Comparison of ENCODE assay signal across 1 cellular context in genomic region chr7:142716596-142716995, GRCh38.
TF ChIP-seq lines count a peak whose summit lies in the region.

No MANE protein-coding gene starts in this region.

TF ChIP-seq in K562, 482 proteins besides CTCF, POLR2A, EP300 and RAD21 (continues in another document):
- TF ChIP-seq KAT8 (IDR thresholded peaks at IDR 0.05; ENCODE audit: low read depth) (no peak), FOS (IDR thresholded peaks at IDR 0.05; ENCODE audit: extremely low read depth, insufficient read length) (no peak), PHB2 (IDR thresholded peaks at IDR 0.05; ENCODE audit: low read depth) (no peak), ZNF280A (IDR thresholded peaks at IDR 0.05; ENCODE audit: low read depth, partially characterized antibody) (no peak), CREB1 (IDR thresholded peaks at IDR 0.05) (no peak), CREB1 (CRISPR knock-in tag; IDR thresholded peaks at IDR 0.05) (0 out of 2 replicates have a peak, but pooled peaks have one; percentile 38), NCOA6 (IDR thresholded peaks at IDR 0.05) (no peak), JUN (IDR thresholded peaks at IDR 0.05; ENCODE audit: borderline replicate concordance, low read depth, low read length) (no peak), JUN (CRISPR knock-in tag; IDR thresholded peaks at IDR 0.05; ENCODE audit: borderline replicate concordance) (no peak), SPI1 (IDR thresholded peaks at IDR 0.05; ENCODE audit: borderline replicate concordance, low read depth, low read length) (peak; percentile 35; the same call in 1 of the 2 replicates), PHB (CRISPR knock-in tag; IDR thresholded peaks at IDR 0.05) (no peak), BDP1 (IDR thresholded peaks at IDR 0.05; ENCODE audit: insufficient read depth, insufficient read length) (no peak), SUPT5H (IDR thresholded peaks at IDR 0.05) (no peak), HIVEP1 (CRISPR knock-in tag; IDR thresholded peaks at IDR 0.05) (no peak), CC2D1A (IDR thresholded peaks at IDR 0.05) (no peak), ZNF253 (CRISPR knock-in tag; conservative IDR thresholded peaks at IDR 0.05) (no peak), PTBP1 (IDR thresholded peaks at IDR 0.05; ENCODE audit: low read depth, low read length) (no peak), ILK (tag; IDR thresholded peaks at IDR 0.05; ENCODE audit: borderline replicate concordance, low read depth) (no peak), VEZF1 (CRISPR knock-in tag; IDR thresholded peaks at IDR 0.05) (no peak), SIX5 (IDR thresholded peaks at IDR 0.05; ENCODE audit: borderline replicate concordance in 1 of 2, insufficient read depth in 1 of 2, low read depth in 1 of 2, low read length in 2 of 2) (no peak), MCM5 (IDR thresholded peaks at IDR 0.05; ENCODE audit: low read depth) (no peak), POLR2AphosphoS2 (IDR thresholded peaks at IDR 0.05; ENCODE audit: low read length) (no peak), ZKSCAN3 (CRISPR knock-in tag; IDR thresholded peaks at IDR 0.05) (no peak), TCF3 (CRISPR knock-in tag; IDR thresholded peaks at IDR 0.05) (peak; percentile 48; the same call in 1 of the 2 replicates), GATAD2A (IDR thresholded peaks at IDR 0.05) (no peak), PURB (CRISPR knock-in tag; IDR thresholded peaks at IDR 0.05; ENCODE audit: low read depth) (no peak), GATA2 (CRISPR knock-in tag; IDR thresholded peaks at IDR 0.05) (no peak; the same call in 1 of the 2 replicates), E2F1 (CRISPR knock-in tag; IDR thresholded peaks at IDR 0.05) (no peak), HLTF (IDR thresholded peaks at IDR 0.05) (no peak), CREB5 (CRISPR knock-in tag; IDR thresholded peaks at IDR 0.05) (no peak), MCM7 (IDR thresholded peaks at IDR 0.05) (no peak), SP2 (IDR thresholded peaks at IDR 0.05; ENCODE audit: extremely low read depth, low read depth, low read length, poor library complexity, severe bottlenecking) (no peak), CXXC5 (CRISPR knock-in tag; IDR thresholded peaks at IDR 0.05) (no peak), NCOA2 (IDR thresholded peaks at IDR 0.05; ENCODE audit: partially characterized antibody in 2 of 2) (no peak), L3MBTL2 (IDR thresholded peaks at IDR 0.05) (no peak), MAFK (IDR thresholded peaks at IDR 0.05; ENCODE audit: low read length) (no peak; the same call in 1 of the 2 replicates), TCF15 (CRISPR knock-in tag; IDR thresholded peaks at IDR 0.05) (no peak)
- TF ChIP-seq, protein P1, sequence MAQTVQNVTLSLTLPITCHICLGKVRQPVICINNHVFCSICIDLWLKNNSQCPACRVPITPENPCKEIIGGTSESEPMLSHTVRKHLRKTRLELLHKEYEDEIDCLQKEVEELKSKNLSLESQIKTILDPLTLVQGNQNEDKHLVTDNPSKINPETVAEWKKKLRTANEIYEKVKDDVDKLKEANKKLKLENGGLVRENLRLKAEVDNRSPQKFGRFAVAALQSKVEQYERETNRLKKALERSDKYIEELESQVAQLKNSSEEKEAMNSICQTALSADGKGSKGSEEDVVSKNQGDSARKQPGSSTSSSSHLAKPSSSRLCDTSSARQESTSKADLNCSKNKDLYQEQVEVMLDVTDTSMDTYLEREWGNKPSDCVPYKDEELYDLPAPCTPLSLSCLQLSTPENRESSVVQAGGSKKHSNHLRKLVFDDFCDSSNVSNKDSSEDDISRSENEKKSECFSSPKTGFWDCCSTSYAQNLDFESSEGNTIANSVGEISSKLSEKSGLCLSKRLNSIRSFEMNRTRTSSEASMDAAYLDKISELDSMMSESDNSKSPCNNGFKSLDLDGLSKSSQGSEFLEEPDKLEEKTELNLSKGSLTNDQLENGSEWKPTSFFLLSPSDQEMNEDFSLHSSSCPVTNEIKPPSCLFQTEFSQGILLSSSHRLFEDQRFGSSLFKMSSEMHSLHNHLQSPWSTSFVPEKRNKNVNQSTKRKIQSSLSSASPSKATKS (CRISPR knock-in tag; IDR thresholded peaks at IDR 0.05): no peak
- TF ChIP-seq, protein P2, sequence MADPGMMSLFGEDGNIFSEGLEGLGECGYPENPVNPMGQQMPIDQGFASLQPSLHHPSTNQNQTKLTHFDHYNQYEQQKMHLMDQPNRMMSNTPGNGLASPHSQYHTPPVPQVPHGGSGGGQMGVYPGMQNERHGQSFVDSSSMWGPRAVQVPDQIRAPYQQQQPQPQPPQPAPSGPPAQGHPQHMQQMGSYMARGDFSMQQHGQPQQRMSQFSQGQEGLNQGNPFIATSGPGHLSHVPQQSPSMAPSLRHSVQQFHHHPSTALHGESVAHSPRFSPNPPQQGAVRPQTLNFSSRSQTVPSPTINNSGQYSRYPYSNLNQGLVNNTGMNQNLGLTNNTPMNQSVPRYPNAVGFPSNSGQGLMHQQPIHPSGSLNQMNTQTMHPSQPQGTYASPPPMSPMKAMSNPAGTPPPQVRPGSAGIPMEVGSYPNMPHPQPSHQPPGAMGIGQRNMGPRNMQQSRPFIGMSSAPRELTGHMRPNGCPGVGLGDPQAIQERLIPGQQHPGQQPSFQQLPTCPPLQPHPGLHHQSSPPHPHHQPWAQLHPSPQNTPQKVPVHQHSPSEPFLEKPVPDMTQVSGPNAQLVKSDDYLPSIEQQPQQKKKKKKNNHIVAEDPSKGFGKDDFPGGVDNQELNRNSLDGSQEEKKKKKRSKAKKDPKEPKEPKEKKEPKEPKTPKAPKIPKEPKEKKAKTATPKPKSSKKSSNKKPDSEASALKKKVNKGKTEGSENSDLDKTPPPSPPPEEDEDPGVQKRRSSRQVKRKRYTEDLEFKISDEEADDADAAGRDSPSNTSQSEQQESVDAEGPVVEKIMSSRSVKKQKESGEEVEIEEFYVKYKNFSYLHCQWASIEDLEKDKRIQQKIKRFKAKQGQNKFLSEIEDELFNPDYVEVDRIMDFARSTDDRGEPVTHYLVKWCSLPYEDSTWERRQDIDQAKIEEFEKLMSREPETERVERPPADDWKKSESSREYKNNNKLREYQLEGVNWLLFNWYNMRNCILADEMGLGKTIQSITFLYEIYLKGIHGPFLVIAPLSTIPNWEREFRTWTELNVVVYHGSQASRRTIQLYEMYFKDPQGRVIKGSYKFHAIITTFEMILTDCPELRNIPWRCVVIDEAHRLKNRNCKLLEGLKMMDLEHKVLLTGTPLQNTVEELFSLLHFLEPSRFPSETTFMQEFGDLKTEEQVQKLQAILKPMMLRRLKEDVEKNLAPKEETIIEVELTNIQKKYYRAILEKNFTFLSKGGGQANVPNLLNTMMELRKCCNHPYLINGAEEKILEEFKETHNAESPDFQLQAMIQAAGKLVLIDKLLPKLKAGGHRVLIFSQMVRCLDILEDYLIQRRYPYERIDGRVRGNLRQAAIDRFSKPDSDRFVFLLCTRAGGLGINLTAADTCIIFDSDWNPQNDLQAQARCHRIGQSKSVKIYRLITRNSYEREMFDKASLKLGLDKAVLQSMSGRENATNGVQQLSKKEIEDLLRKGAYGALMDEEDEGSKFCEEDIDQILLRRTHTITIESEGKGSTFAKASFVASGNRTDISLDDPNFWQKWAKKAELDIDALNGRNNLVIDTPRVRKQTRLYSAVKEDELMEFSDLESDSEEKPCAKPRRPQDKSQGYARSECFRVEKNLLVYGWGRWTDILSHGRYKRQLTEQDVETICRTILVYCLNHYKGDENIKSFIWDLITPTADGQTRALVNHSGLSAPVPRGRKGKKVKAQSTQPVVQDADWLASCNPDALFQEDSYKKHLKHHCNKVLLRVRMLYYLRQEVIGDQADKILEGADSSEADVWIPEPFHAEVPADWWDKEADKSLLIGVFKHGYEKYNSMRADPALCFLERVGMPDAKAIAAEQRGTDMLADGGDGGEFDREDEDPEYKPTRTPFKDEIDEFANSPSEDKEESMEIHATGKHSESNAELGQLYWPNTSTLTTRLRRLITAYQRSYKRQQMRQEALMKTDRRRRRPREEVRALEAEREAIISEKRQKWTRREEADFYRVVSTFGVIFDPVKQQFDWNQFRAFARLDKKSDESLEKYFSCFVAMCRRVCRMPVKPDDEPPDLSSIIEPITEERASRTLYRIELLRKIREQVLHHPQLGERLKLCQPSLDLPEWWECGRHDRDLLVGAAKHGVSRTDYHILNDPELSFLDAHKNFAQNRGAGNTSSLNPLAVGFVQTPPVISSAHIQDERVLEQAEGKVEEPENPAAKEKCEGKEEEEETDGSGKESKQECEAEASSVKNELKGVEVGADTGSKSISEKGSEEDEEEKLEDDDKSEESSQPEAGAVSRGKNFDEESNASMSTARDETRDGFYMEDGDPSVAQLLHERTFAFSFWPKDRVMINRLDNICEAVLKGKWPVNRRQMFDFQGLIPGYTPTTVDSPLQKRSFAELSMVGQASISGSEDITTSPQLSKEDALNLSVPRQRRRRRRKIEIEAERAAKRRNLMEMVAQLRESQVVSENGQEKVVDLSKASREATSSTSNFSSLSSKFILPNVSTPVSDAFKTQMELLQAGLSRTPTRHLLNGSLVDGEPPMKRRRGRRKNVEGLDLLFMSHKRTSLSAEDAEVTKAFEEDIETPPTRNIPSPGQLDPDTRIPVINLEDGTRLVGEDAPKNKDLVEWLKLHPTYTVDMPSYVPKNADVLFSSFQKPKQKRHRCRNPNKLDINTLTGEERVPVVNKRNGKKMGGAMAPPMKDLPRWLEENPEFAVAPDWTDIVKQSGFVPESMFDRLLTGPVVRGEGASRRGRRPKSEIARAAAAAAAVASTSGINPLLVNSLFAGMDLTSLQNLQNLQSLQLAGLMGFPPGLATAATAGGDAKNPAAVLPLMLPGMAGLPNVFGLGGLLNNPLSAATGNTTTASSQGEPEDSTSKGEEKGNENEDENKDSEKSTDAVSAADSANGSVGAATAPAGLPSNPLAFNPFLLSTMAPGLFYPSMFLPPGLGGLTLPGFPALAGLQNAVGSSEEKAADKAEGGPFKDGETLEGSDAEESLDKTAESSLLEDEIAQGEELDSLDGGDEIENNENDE (IDR thresholded peaks at IDR 0.05; ENCODE audit: low read depth, low read length): no peak
- TF ChIP-seq, protein P3, sequence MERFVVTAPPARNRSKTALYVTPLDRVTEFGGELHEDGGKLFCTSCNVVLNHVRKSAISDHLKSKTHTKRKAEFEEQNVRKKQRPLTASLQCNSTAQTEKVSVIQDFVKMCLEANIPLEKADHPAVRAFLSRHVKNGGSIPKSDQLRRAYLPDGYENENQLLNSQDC (CRISPR knock-in tag; IDR thresholded peaks at IDR 0.05): no peak
- TF ChIP-seq, protein P4, sequence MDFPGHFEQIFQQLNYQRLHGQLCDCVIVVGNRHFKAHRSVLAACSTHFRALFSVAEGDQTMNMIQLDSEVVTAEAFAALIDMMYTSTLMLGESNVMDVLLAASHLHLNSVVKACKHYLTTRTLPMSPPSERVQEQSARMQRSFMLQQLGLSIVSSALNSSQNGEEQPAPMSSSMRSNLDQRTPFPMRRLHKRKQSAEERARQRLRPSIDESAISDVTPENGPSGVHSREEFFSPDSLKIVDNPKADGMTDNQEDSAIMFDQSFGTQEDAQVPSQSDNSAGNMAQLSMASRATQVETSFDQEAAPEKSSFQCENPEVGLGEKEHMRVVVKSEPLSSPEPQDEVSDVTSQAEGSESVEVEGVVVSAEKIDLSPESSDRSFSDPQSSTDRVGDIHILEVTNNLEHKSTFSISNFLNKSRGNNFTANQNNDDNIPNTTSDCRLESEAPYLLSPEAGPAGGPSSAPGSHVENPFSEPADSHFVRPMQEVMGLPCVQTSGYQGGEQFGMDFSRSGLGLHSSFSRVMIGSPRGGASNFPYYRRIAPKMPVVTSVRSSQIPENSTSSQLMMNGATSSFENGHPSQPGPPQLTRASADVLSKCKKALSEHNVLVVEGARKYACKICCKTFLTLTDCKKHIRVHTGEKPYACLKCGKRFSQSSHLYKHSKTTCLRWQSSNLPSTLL (IDR thresholded peaks at IDR 0.05): no peak
